In genomic region chr2:9630001-9630749, GRCh38 we compare ENCODE assay signal across 8 cellular contexts. TPM values are rescaled to one million over a fixed set of nuclear protein-coding genes. Genes with fewer than 3 reads are reported as not detected.
DNase-seq lines count a peak whose midpoint lies in the region; ATAC-seq and TF ChIP-seq lines count a peak whose summit lies in the region.

No MANE protein-coding gene starts in this region.

- POLR2A ChIA-PET in HEK293T (lab: Yijun Ruan, JAX), result interaction anchor here (0.9 to 2.7 kb wide), 16 partner anchors 8 to 207 kb away, joined by 3 to 24 read pairs (median 4); partner anchors contain the start of genes ADAM17, CPSF3 and ITGB1BP1

- peak overlapping the region; percentile 95 for H3K4me3 ChIP-seq in GM08714 (ENCODE audit: low read length)
- H3K4me3 ChIP-seq in SU-DHL-6 (ENCODE audit: insufficient read depth, low read length, poor library complexity, severe bottlenecking), result peak overlapping the region; percentile 72
- peak overlapping the region; percentile 41 to 94 (median 79) for H3K4me3 ChIP-seq in heart left ventricle
- peak overlapping the region; percentile 92 for H3K4me3 ChIP-seq in upper lobe of right lung

- H3K36me3 ChIP-seq in SU-DHL-6 (ENCODE audit: low read length) (peaks cover 34% of the 10 kb centered on the region), heart left ventricle (peaks cover 0 to 33% (median 17%) of the 10 kb centered on the region in 9 donors), upper lobe of right lung (peaks cover 11% of the 10 kb centered on the region)

- CTCF ChIA-PET in HEK293T (lab: Yijun Ruan, JAX), result no interaction called here

- no peak overlapping the region for H2AFZ ChIP-seq in SU-DHL-6 (ENCODE audit: low read depth, low read length, severe bottlenecking)

- ATAC-seq in heart left ventricle (peak in 3 of 4 donors; percentile 19 to 55 (median 52)), upper lobe of right lung (peak; percentile 66)

- peaks cover 26% of the 10 kb centered on the region for H4K20me1 ChIP-seq in SU-DHL-6 (ENCODE audit: low read depth, low read length)

- no peak for TF ChIP-seq POLR2A in heart left ventricle (IDR thresholded peaks at IDR 0.05)

- H3K9me3 ChIP-seq in SU-DHL-6 (ENCODE audit: insufficient read depth, low read length) (peaks cover 13% of the 10 kb centered on the region; the same call in 1 of the 2 replicates), heart left ventricle (no peaks in the 10 kb centered on the region), upper lobe of right lung (no peaks in the 10 kb centered on the region)

- H3K4me2 ChIP-seq in SU-DHL-6 (ENCODE audit: low read depth, low read length, poor library complexity, severe bottlenecking), result peak overlapping the region; percentile 85

- peaks cover 5% of the 10 kb centered on the region; the same call in 1 of the 2 replicates for H3F3A ChIP-seq in SU-DHL-6 (ENCODE audit: insufficient read depth)

- no peaks in the 10 kb centered on the region; the same call in 1 of the 2 replicates for H3K27me3 ChIP-seq in SU-DHL-6 (ENCODE audit: low read length)
- no peaks in the 10 kb centered on the region for H3K27me3 ChIP-seq in heart left ventricle
- H3K27me3 ChIP-seq in upper lobe of right lung, result no peaks in the 10 kb centered on the region

- intact Hi-C loops in heart left ventricle (cut with DNase I) (loop anchor here in 8 of 10 donors (2.0 to 10.0 kb wide), 8 partner anchors 62 to 415 kb away; partner anchors contain the start of genes ADAM17 (in 6 of the 8) and KLF11 (in 1 of the 8)), posterior vena cava (cut with DNase I) (loop anchor here in 1 of 2 donors (10.0 kb wide), 2 partner anchors 65 to 125 kb away; no protein-coding TSS in a partner anchor), upper lobe of right lung (cut with DNase I) (no loop called here)

- H3K9ac ChIP-seq in SU-DHL-6 (ENCODE audit: low read length), result peak overlapping the region; percentile 81

- 0 to 1% (median 1%) methylated on average over 33 to 75 of the region's 75 CpGs for WGBS in heart left ventricle, 4 donors

- H3K4me1 ChIP-seq in heart left ventricle, result peaks cover 0 to 67% (median 55%) of the 10 kb centered on the region in 12 donors
- H3K4me1 ChIP-seq in upper lobe of right lung, result peaks cover 35% of the 10 kb centered on the region

- no peaks in the 10 kb centered on the region for H3K9me2 ChIP-seq in SU-DHL-6 (replicated peaks; ENCODE audit: insufficient read depth, low read length)

- TF ChIP-seq CTCF in SU-DHL-6 (IDR thresholded peaks at IDR 0.05; ENCODE audit: insufficient read depth, low read length, poor library complexity, severe bottlenecking) (no peak), heart left ventricle (IDR thresholded peaks at IDR 0.05) (no peak), upper lobe of right lung (IDR thresholded peaks at IDR 0.05) (no peak)

- DNase-seq in HEK293T (ENCODE audit: extremely low spot score) (peak; percentile 70), MV-4-11 (lab: John Stamatoyannopoulos, UW) (peak; percentile 35), heart left ventricle (peak; percentile 79 to 89 (median 85)), posterior vena cava (ENCODE audit: low spot score) (peak; percentile 93), upper lobe of right lung (peak; percentile 91)
- DNase-seq in activated naive CD8-positive, alpha-beta T cell treated with anti-CD3 and anti-CD28 coated beads, Interleukin-2, amount 50 U/mL, for 16 hours (ENCODE audit: low read depth, low spot score), result peak; percentile 48

- H3K79me2 ChIP-seq in SU-DHL-6 (ENCODE audit: insufficient read depth, low read length), result peaks cover 52% of the 10 kb centered on the region

- H3K27ac ChIP-seq in SU-DHL-6 (ENCODE audit: low read depth, low read length) (peak overlapping the region; percentile 85), heart left ventricle (peak overlapping the region; percentile 72 to 99 (median 96)), upper lobe of right lung (peak overlapping the region; percentile 94)

TF ChIP-seq in HEK293T, 16 proteins besides CTCF, POLR2A, EP300 and RAD21:
- TF ChIP-seq L3MBTL2 (conservative IDR thresholded peaks at IDR 0.05) (peak; percentile 22; the same call in 1 of the 2 replicates), ARNT (IDR thresholded peaks at IDR 0.05) (no peak)

RNA-seq across cellular contexts. Expression of gene YWHAQ, which starts 0.6 kb away (rescaled TPM):
- total RNA-seq in heart left ventricle (100 to 1,000 TPM; 169 to 310 (median 213) TPM), posterior vena cava (100 to 1,000 TPM; 243 to 339 TPM), upper lobe of right lung (191 TPM)
- 100 to 1,000 TPM in 1 of 2 donors, 10 to 100 TPM in 1; 91.0 to 249 TPM for polyA plus RNA-seq in heart left ventricle

Comparison
In these comparisons a context has a peak if more than half of its experiments do, and no peak if none do; other contexts are left out.
1. Peak in every context shown above with its lines: DNase-seq, ATAC-seq, H3K4me3 ChIP-seq and H3K27ac ChIP-seq.
2. DNase-seq: peak in every context shown above with its lines; median percentile 93 in posterior vena cava; 91 in upper lobe of right lung; 85 in heart left ventricle; 70 in HEK293T; 48 in activated naive CD8-positive, alpha-beta T cell treated with anti-CD3 and anti-CD28 coated beads, Interleukin-2, amount 50 U/mL, for 16 hours; 35 in MV-4-11.